8 cellular contexts compared by ENCODE assay signal in the genomic region with DNA sequence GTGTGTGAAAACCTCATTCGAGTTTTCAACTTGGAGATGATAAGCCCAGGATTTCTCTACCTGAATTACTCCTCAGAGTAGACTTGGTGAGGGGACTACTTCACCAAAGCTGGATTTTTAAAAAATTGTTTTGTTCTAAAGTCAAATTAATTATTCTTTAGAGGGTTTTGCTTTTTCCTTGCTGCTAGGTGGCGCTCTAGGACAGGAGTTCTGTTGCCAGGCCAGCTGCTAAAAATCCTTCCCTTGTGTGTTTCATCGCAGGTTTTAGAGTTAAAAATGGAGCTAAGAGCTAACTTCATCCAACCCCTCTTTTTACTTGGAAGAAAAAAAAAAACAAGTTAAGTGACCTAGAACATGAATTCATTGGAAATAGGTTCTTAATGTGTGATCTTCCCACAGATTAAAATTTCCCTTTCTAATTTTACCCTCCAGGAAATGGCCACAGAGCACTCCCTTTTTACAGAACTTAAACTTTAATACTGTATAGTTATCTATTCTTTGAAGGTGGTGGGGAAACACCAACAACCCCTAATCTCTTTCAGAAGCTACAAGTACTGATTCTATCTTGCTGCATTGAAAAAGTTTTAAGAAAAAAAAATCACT. TPM values are rescaled to one million over a fixed set of nuclear protein-coding genes. Genes with fewer than 3 reads are reported as not detected.
DNase-seq lines count a peak whose midpoint lies in the region; ATAC-seq and TF ChIP-seq lines count a peak whose summit lies in the region.

No MANE protein-coding gene starts in this region.

- ATAC-seq in natural killer cell (no peak), HG02763 (IDR thresholded peaks at IDR 0.05; ENCODE audit: unreplicated experiment) (no peak)
- no peak for ATAC-seq in natural killer cell treated with Interleukin-12 subunit alpha and Interleukin-12 subunit beta and Interleukin-15 and Interleukin-18, amount 100 ng/mL, for 72 hours

- peak; percentile 61 for TF ChIP-seq CTCF in natural killer cell (IDR thresholded peaks at IDR 0.05)

- H3K9me3 Mint-ChIP-seq in natural killer cell, result no peaks in the 10 kb centered on the region
- H3K9me3 Mint-ChIP-seq in natural killer cell treated with Interleukin-12 subunit alpha and Interleukin-12 subunit beta and Interleukin-15 and Interleukin-18, amount 100 ng/mL, for 72 hours, result no peaks in the 10 kb centered on the region

- H3K27ac Mint-ChIP-seq in natural killer cell, result no peak overlapping the region
- H3K27ac Mint-ChIP-seq in natural killer cell treated with Interleukin-12 subunit alpha and Interleukin-12 subunit beta and Interleukin-15 and Interleukin-18, amount 100 ng/mL, for 72 hours, result no peak overlapping the region

- H3K36me3 Mint-ChIP-seq in natural killer cell, result no peaks in the 10 kb centered on the region
- H3K36me3 Mint-ChIP-seq in natural killer cell treated with Interleukin-12 subunit alpha and Interleukin-12 subunit beta and Interleukin-15 and Interleukin-18, amount 100 ng/mL, for 72 hours, result no peaks in the 10 kb centered on the region

- no peak overlapping the region for H3K4me3 Mint-ChIP-seq in natural killer cell
- H3K4me3 Mint-ChIP-seq in natural killer cell treated with Interleukin-12 subunit alpha and Interleukin-12 subunit beta and Interleukin-15 and Interleukin-18, amount 100 ng/mL, for 72 hours, result no peak overlapping the region

- peaks cover 2 to 4% of the 10 kb centered on the region in 2 donors for H3K27me3 Mint-ChIP-seq in natural killer cell (ENCODE audit: low read depth in 2 of 2)
- peaks cover 0 to 17% of the 10 kb centered on the region in 2 donors for H3K27me3 Mint-ChIP-seq in natural killer cell treated with Interleukin-12 subunit alpha and Interleukin-12 subunit beta and Interleukin-15 and Interleukin-18, amount 100 ng/mL, for 72 hours

- intact Hi-C loops in natural killer cell (cut with micrococcal nuclease), result loop anchor here (1.0 to 5.0 kb wide), 4 partner anchors 104 to 776 kb away; no protein-coding TSS in a partner anchor

- DNase-seq in natural killer cell, result no peak
- DNase-seq in natural killer cell treated with Interleukin-12 subunit alpha and Interleukin-12 subunit beta and Interleukin-15 and Interleukin-18, amount 100 ng/mL, for 72 hours (ENCODE audit: low spot score), result no peak
- peak; percentile 76 for DNase-seq in NCI-H1694 treated with DMSO at 0.1 percent for 48 hours (lab: John Stamatoyannopoulos, UW)
- peak; percentile 15 for DNase-seq in T1000 (lab: John Stamatoyannopoulos, UW)
- DNase-seq in T47D (ENCODE audit: low read depth in 1 of 2, low spot score in 1 of 2), result peak; percentile 46 to 81
- peak; percentile 91 for DNase-seq in left kidney (ENCODE audit: low read depth, low spot score)
- DNase-seq in stimulated activated CD4-positive, alpha-beta T cell treated with anti-CD3 and anti-CD28 coated beads, TNF-alpha, amount 100 ng/mL, for 4 hours (ENCODE audit: low read depth in 3 of 3), result peak in 2 of 3 experiments; percentile 5 to 28

- peaks cover 0 to 8% of the 10 kb centered on the region in 2 donors for H3K4me1 Mint-ChIP-seq in natural killer cell
- peaks cover 0 to 3% of the 10 kb centered on the region in 2 donors for H3K4me1 Mint-ChIP-seq in natural killer cell treated with Interleukin-12 subunit alpha and Interleukin-12 subunit beta and Interleukin-15 and Interleukin-18, amount 100 ng/mL, for 72 hours (ENCODE audit: low read depth in 2 of 2)

- in situ Hi-C loops in T47D (cut with HindIII; ENCODE audit: low pct_unique_long_range_greater_than_20kb, low sequenced_read_pairs), result no loop called here

RNA-seq across cellular contexts. Expression of gene FAM163A, which starts 36.7 kb away (rescaled TPM):
- not detected for total RNA-seq in natural killer cell
- not detected for total RNA-seq in natural killer cell treated with Interleukin-12 subunit alpha and Interleukin-12 subunit beta and Interleukin-15 and Interleukin-18, amount 100 ng/mL, for 72 hours

Comparison
In these comparisons a context has a peak if more than half of its experiments do, and no peak if none do; other contexts are left out.
1. DNase-seq: peak in NCI-H1694 treated with DMSO at 0.1 percent for 48 hours (single experiment), T1000 (single experiment), T47D (2 of 2), left kidney (single experiment) and stimulated activated CD4-positive, alpha-beta T cell treated with anti-CD3 and anti-CD28 coated beads, TNF-alpha, amount 100 ng/mL, for 4 hours (2 of 3); none in natural killer cell (single experiment) and natural killer cell treated with Interleukin-12 subunit alpha and Interleukin-12 subunit beta and Interleukin-15 and Interleukin-18, amount 100 ng/mL, for 72 hours (single experiment).